ENCODE assay signal across 31 cellular contexts in the genomic region with DNA sequence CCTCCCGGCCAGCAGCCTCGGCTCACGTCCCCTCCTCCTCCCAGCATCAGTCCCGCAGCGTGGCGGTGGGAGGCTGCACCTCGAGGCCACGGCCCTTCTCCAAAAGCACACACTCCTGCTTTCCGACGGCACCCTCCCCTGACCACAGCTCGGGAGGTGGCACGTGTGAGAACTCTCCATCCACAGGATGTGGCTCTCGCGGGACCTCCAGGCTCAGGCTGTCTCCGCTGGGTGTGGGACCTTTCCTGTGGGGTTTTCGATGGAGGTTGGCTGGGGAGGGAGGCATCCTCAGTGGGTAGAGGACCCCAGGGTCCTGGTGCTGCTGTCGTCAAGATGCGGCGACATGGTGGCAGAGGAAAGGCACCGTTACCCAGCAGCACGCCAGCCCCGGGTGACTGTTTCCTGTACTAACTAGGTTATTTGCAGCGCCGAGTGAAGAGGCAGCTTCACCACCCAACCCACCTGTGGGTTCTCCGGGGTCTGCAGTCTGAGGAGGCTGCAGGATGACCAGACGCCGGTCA. TPM values are rescaled to one million over a fixed set of nuclear protein-coding genes. Genes with fewer than 3 reads are reported as not detected.
"Had no signal": no experiment of that assay in that cellular context is flagged by ENCODE, and none has a peak within 500 bp of the region (broad histone marks: within the 10 kb centered on the region; RNA-seq: fewer than 3 reads in every experiment).

No MANE protein-coding gene starts in this region.

- H3K36me3 ChIP-seq: uterus had no signal

- H3K27ac Mint-ChIP-seq: activated CD4-positive, alpha-beta memory T cell treated with anti-CD3 and anti-CD28 coated beads for 36 hours; activated CD4-positive, alpha-beta T cell treated with anti-CD3 and anti-CD28 coated beads, Interleukin-2, amount 10 ng/mL, durations not matched to agents 24 days and 14 days; activated naive CD4-positive, alpha-beta T cell treated with anti-CD3 and anti-CD28 coated beads, Interleukin-2, amount 10 ng/mL, durations not matched to agents 7 days and 5 days; activated T-helper 2 cell treated with anti-CD3 and anti-CD28 coated beads, Interferon-gamma antibody, Interleukin-2, Interleukin-4, amounts not matched to agents 10 μg/mL and 5 μg/mL and 100 μg/mL, durations not matched to agents 14 hours and 24 hours and 36 hours; immature natural killer cell; memory B cell; nephron; T-helper 1 cell treated with Interleukin-12 subunit alpha and Interleukin-12 subunit beta and Interleukin-4 antibody, amounts not matched to agents 30 μg/mL and 1 μg/mL, for 36 hours had no signal

- H3K27me3 Mint-ChIP-seq: activated CD4-positive, alpha-beta memory T cell treated with anti-CD3 and anti-CD28 coated beads for 36 hours; activated CD4-positive, alpha-beta T cell treated with anti-CD3 and anti-CD28 coated beads, Interleukin-2, amount 10 ng/mL, durations not matched to agents 24 days and 14 days; activated naive CD4-positive, alpha-beta T cell treated with anti-CD3 and anti-CD28 coated beads, Interleukin-2, amount 10 ng/mL, durations not matched to agents 7 days and 5 days; memory B cell had no signal

- H3K27me3 ChIP-seq: dorsolateral prefrontal cortex, heart left ventricle, neutrophil, pancreas, testis, transverse colon, uterus had no signal

- ATAC-seq: left colon, pancreas, psoas muscle had no signal

- H3K9me3 ChIP-seq: pancreas, SK-N-SH, testis, transverse colon had no signal

- H3K4me3 ChIP-seq: coronary artery, dorsolateral prefrontal cortex, heart left ventricle, pancreas, psoas muscle, testis, transverse colon, uterus had no signal

- H3K4me1 Mint-ChIP-seq: activated CD4-positive, alpha-beta T cell treated with anti-CD3 and anti-CD28 coated beads, Interleukin-2, amount 10 ng/mL, durations not matched to agents 24 days and 14 days had no signal

- H3K9me3 Mint-ChIP-seq: T-helper 1 cell treated with Interleukin-12 subunit alpha and Interleukin-12 subunit beta and Interleukin-4 antibody, amounts not matched to agents 30 μg/mL and 1 μg/mL, for 36 hours had no signal

- H3K4me1 ChIP-seq: heart left ventricle, pancreas, psoas muscle, testis, uterus had no signal

- H3K4me2 ChIP-seq: SK-N-SH had no signal

- DNase-seq: activated CD4-positive, alpha-beta memory T cell treated with anti-CD3 and anti-CD28 coated beads for 36 hours; activated CD4-positive, alpha-beta T cell treated with anti-CD3 and anti-CD28 coated beads, Interleukin-2, amount 10 ng/mL, durations not matched to agents 24 days and 14 days; activated CD4-positive, CD25-positive, alpha-beta regulatory T cell treated with anti-CD3 and anti-CD28 coated beads, Interleukin-2, amount 50 U/mL, for 72 hours; activated CD8-positive, alpha-beta memory T cell treated with anti-CD3 and anti-CD28 coated beads, Interleukin-2, amount 50 U/mL, for 48 hours; activated naive CD4-positive, alpha-beta T cell treated with anti-CD3 and anti-CD28 coated beads, Interleukin-2, amount 10 ng/mL, durations not matched to agents 7 days and 5 days; activated T-cell treated with anti-CD3 and anti-CD28 coated beads, Interleukin-2, amount 50 U/mL, for 48 hours; effector memory CD4-positive, alpha-beta T cell; erythroblast; hypothalamus; immature natural killer cell; kidney; psoas muscle; SK-N-SH; stimulated activated naive CD4-positive, alpha-beta T cell treated with Interleukin-2 at 50 U/mL for 16 hours; SW 1271; T-helper 9 cell; testis; transverse colon had no signal

- H3K27ac ChIP-seq: coronary artery, dorsolateral prefrontal cortex, heart left ventricle, neutrophil, pancreas, psoas muscle, testis, transverse colon, uterus, VCaP had no signal

- H3K4me3 Mint-ChIP-seq: activated CD4-positive, alpha-beta memory T cell treated with anti-CD3 and anti-CD28 coated beads for 36 hours; activated CD4-positive, alpha-beta T cell treated with anti-CD3 and anti-CD28 coated beads, Interleukin-2, amount 10 ng/mL, durations not matched to agents 24 days and 14 days; activated naive CD4-positive, alpha-beta T cell treated with anti-CD3 and anti-CD28 coated beads, Interleukin-2, amount 10 ng/mL, durations not matched to agents 7 days and 5 days; immature natural killer cell; memory B cell; nephron; T-helper 1 cell treated with Interleukin-12 subunit alpha and Interleukin-12 subunit beta and Interleukin-4 antibody, amounts not matched to agents 30 μg/mL and 1 μg/mL, for 36 hours had no signal

RNA-seq across cellular contexts. Expression of a gene that starts 42.8 kb away (rescaled TPM):
- total RNA-seq: activated CD4-positive, alpha-beta memory T cell treated with anti-CD3 and anti-CD28 coated beads for 36 hours; activated CD4-positive, alpha-beta T cell treated with anti-CD3 and anti-CD28 coated beads, Interleukin-2, amount 10 ng/mL, durations not matched to agents 24 days and 14 days; activated T-helper 2 cell treated with anti-CD3 and anti-CD28 coated beads, Interferon-gamma antibody, Interleukin-2, Interleukin-4, amounts not matched to agents 10 μg/mL and 5 μg/mL and 100 μg/mL, durations not matched to agents 14 hours and 24 hours and 36 hours; bronchial epithelial cell; left colon had no signal
